9 cellular contexts compared by ENCODE assay signal in the genomic region with DNA sequence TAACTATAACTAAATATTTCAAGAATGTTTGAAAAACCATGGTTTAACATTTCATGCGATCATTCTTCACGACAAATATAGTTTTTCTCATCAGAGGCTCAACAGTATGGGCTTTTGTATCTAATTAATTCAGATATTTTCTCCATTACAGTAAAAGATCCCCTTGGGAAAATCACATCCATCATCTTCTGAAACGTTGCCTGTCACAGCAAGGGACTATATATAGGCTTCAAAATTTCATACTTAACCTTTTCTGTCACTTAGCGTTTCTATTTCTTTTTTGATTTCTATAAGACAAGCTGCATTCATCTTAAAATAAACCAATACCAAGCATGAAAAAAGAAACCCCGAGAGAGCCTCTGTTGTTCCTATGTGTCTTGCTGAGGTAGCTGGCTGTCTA.
"Had no signal": no experiment of that assay in that cellular context is flagged by ENCODE, and none has a peak within 500 bp of the region (broad histone marks: within the 10 kb centered on the region; RNA-seq: fewer than 3 reads in every experiment).

No MANE protein-coding gene starts in this region.

- H3K4me3 Mint-ChIP-seq: GM23338, H9, HFFc6 had no signal

- ATAC-seq: GM23338, HCT116 had no signal

- H3K4me1 ChIP-seq: HAP-1 had no signal

- H3K9me3 ChIP-seq: HAP-1 had no signal

- H3K4me1 Mint-ChIP-seq: GM23338, H9 had no signal

- H2AFZ ChIP-seq: GM23248, GM23338 had no signal

- H3K4me2 ChIP-seq: GM23338 had no signal

- DNase-seq: GM23248, GOT3, H7, H9, HCEC 1CT, HFFc6 had no signal

- H3K27ac Mint-ChIP-seq: GM23338, H9, HFFc6 had no signal

- H3K36me3 ChIP-seq: HAP-1 had no signal

- H3K4me3 ChIP-seq: GM23248, GM23338, HAP-1 had no signal

- H3K9ac ChIP-seq: GM23248 had no signal

- H3K27ac ChIP-seq: GM23248 had no signal
